ENCODE assay signal across 11 cellular contexts in the genomic region with DNA sequence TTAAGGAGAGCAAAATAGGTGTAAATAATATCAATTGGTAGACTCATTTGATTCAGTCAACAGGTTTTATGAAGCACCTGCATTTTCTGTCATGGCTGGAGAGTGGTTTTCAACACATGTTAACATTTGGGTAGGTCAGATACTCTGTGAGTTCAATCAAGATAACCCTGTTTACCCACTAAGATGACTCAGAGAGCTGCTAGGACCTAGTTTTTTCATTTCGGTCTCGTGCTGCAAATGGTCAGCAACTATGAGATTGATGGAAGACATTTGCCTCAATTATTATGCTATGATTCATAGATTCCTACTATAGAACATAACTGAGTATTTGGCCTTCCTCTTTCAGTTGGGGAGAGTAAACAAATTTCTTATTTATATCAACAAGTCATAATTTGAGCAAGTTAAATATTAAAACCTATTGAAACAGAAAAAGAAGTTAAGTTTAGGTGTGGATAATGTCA.
DNase-seq lines count a peak whose midpoint lies in the region; ATAC-seq, FAIRE-seq and TF ChIP-seq lines count a peak whose summit lies in the region.
"Had no signal": no experiment of that assay in that cellular context is flagged by ENCODE, and none has a peak within 500 bp of the region (broad histone marks: within the 10 kb centered on the region; RNA-seq: fewer than 3 reads in every experiment).

No MANE protein-coding gene starts in this region.

- TF ChIP-seq EP300 in A549 (IDR thresholded peaks at IDR 0.05): no peak

- 3% methylated on average over 2 of the region's 2 CpGs for WGBS in A549 (ENCODE audit: missing lambda C conversion rate)

- POLR2A ChIA-PET in A549 (lab: Yijun Ruan, JAX): no interaction called here

- peaks cover 38% of the 10 kb centered on the region for H3K4me1 ChIP-seq in A549
- H3K4me1 ChIP-seq: BE2C had no signal

- peak overlapping the region; percentile 53 to 63; a peak in 4 of 6 replicates for H3K27ac ChIP-seq in A549

- TF ChIP-seq CTCF in A549 (IDR thresholded peaks at IDR 0.05): no peak
- TF ChIP-seq CTCF in bronchial epithelial cell (IDR thresholded peaks at IDR 0.05; ENCODE audit: insufficient read depth, low read length, severe bottlenecking): no peak

- no peak for TF ChIP-seq POLR2A in A549 (IDR thresholded peaks at IDR 0.05; ENCODE audit: low read length)

- CTCF ChIA-PET in A549 (lab: Yijun Ruan, JAX): no interaction called here

- no peaks in the 10 kb centered on the region for H3K36me3 ChIP-seq in bronchial epithelial cell (ENCODE audit: control insufficient read depth, insufficient read depth, low read length)
- H3K36me3 ChIP-seq: BE2C had no signal

- DNase-seq in A549 (ENCODE audit: low read depth in 1 of 2, low spot score in 1 of 2) (peak; percentile 41 to 64), LoVo (ENCODE audit: low spot score) (peak; percentile 63), bronchial epithelial cell (ENCODE audit: low read depth) (peak; percentile 72), lung microvascular endothelial cell (ENCODE audit: low read depth in 2 of 2) (peak; percentile 34 to 88), midbrain (lab: John Stamatoyannopoulos, UW) (no peak), NCI-H2029 treated with DMSO at 0.1 percent for 48 hours (lab: John Stamatoyannopoulos, UW) (no peak), hypothalamus (lab: John Stamatoyannopoulos, UW) (no peak), inferior parietal cortex (ENCODE audit: extremely low spot score) (no peak)
- DNase-seq: BE2C, NCI-H187 treated with DMSO at 0.1 percent for 48 hours had no signal

- H3K27me3 ChIP-seq in bronchial epithelial cell (ENCODE audit: control insufficient read depth, insufficient read depth, low read length): no peaks in the 10 kb centered on the region
- H3K27me3 ChIP-seq: BE2C had no signal

- peak in 1 of 2 experiments; percentile 75; a peak in 3 of 6 replicates for ATAC-seq in A549

- H3K4me3 ChIP-seq in A549: no peak overlapping the region
- H3K4me3 ChIP-seq in bronchial epithelial cell (ENCODE audit: low read depth, low read length): no peak overlapping the region
- H3K4me3 ChIP-seq: skin epidermis had no signal

- peak overlapping the region; percentile 83 for H3K4me2 ChIP-seq in A549

- H3K9me3 ChIP-seq in A549: no peaks in the 10 kb centered on the region
- H3K9me3 ChIP-seq: BE2C had no signal

- no peak for FAIRE-seq in A549 (lab: Jason Lieb, UNC)
- FAIRE-seq in bronchial epithelial cell (lab: Jason Lieb, UNC): no peak

- TF ChIP-seq RAD21 in A549 (conservative IDR thresholded peaks at IDR 0.05 in 1 of 2, IDR thresholded peaks at IDR 0.05 in 1 of 2): no peak; a peak in 1 of 5 replicates

TF ChIP-seq in A549, 52 proteins besides CTCF, POLR2A, EP300 and RAD21:
- TF ChIP-seq, protein P1, sequence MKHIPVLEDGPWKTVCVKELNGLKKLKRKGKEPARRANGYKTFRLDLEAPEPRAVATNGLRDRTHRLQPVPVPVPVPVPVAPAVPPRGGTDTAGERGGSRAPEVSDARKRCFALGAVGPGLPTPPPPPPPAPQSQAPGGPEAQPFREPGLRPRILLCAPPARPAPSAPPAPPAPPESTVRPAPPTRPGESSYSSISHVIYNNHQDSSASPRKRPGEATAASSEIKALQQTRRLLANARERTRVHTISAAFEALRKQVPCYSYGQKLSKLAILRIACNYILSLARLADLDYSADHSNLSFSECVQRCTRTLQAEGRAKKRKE (CRISPR knock-in tag; IDR thresholded peaks at IDR 0.05; ENCODE audit: low read depth): no peak
- TF ChIP-seq HOXB13 (CRISPR knock-in tag; IDR thresholded peaks at IDR 0.05; ENCODE audit: low read depth): no peak
- TF ChIP-seq HMGXB4 (CRISPR knock-in tag; IDR thresholded peaks at IDR 0.05; ENCODE audit: borderline replicate concordance): no peak
- TF ChIP-seq MAX (IDR thresholded peaks at IDR 0.05): peak; percentile 58; the same call in 1 of the 2 replicates
- peak; percentile 72 for TF ChIP-seq BHLHE40 (IDR thresholded peaks at IDR 0.05; ENCODE audit: low read depth, low read length)
- TF ChIP-seq CEBPB (IDR thresholded peaks at IDR 0.05): 0 out of 4 replicates have a peak, but pooled peaks of 1 of the 2 experiments have one; percentile 16
- TF ChIP-seq PBX3 (IDR thresholded peaks at IDR 0.05): 0 out of 2 replicates have a peak, but pooled peaks have one; percentile 22
- no peak for TF ChIP-seq MAFK (IDR thresholded peaks at IDR 0.05; ENCODE audit: partially characterized antibody)
- TF ChIP-seq GATA3 (IDR thresholded peaks at IDR 0.05; ENCODE audit: borderline replicate concordance): peak; percentile 91
- TF ChIP-seq CHD2 (IDR thresholded peaks at IDR 0.05; ENCODE audit: low read length, partially characterized antibody): no peak
- peak; percentile 71 for TF ChIP-seq FOSL2 (IDR thresholded peaks at IDR 0.05)
- peak; percentile 83 for TF ChIP-seq FOSL2 (CRISPR knock-in tag; IDR thresholded peaks at IDR 0.05)
- no peak for TF ChIP-seq CBX2 (IDR thresholded peaks at IDR 0.05; ENCODE audit: borderline replicate concordance, low read depth)
- no peak for TF ChIP-seq HOXB5 (CRISPR knock-in tag; IDR thresholded peaks at IDR 0.05)
- no peak for TF ChIP-seq EHMT2 (IDR thresholded peaks at IDR 0.05; ENCODE audit: low read depth)
- no peak for TF ChIP-seq RCOR1 (IDR thresholded peaks at IDR 0.05; ENCODE audit: low read depth, low read length)
- no peak for TF ChIP-seq RFX5 (IDR thresholded peaks at IDR 0.05)
- TF ChIP-seq ZFP36 (IDR thresholded peaks at IDR 0.05; ENCODE audit: borderline replicate concordance, partially characterized antibody): no peak
- no peak for TF ChIP-seq ESRRA (IDR thresholded peaks at IDR 0.05; ENCODE audit: borderline replicate concordance, low read length)
- no peak for TF ChIP-seq ZNF302 (CRISPR knock-in tag; IDR thresholded peaks at IDR 0.05)
- no peak for TF ChIP-seq KDM5A (IDR thresholded peaks at IDR 0.05)
- TF ChIP-seq HEYL (CRISPR knock-in tag; IDR thresholded peaks at IDR 0.05): no peak
- TF ChIP-seq SMC3 (IDR thresholded peaks at IDR 0.05): no peak
- no peak for TF ChIP-seq NR3C1 (IDR thresholded peaks at IDR 0.05)
- TF ChIP-seq JUNB (IDR thresholded peaks at IDR 0.05): peak; percentile 80
- no peak for TF ChIP-seq ZC3H11A (IDR thresholded peaks at IDR 0.05)
- no peak for TF ChIP-seq CBX8 (IDR thresholded peaks at IDR 0.05)
- TF ChIP-seq NFE2L2 (conservative IDR thresholded peaks at IDR 0.05; ENCODE audit: low read length): no peak
- no peak for TF ChIP-seq PHF8 (IDR thresholded peaks at IDR 0.05; ENCODE audit: borderline replicate concordance, low read depth)
- TF ChIP-seq, protein P2, sequence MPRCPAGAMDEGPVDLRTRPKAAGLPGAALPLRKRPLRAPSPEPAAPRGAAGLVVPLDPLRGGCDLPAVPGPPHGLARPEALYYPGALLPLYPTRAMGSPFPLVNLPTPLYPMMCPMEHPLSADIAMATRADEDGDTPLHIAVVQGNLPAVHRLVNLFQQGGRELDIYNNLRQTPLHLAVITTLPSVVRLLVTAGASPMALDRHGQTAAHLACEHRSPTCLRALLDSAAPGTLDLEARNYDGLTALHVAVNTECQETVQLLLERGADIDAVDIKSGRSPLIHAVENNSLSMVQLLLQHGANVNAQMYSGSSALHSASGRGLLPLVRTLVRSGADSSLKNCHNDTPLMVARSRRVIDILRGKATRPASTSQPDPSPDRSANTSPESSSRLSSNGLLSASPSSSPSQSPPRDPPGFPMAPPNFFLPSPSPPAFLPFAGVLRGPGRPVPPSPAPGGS (IDR thresholded peaks at IDR 0.05): no peak

Comparison
In these comparisons a context has a peak if more than half of its experiments do, and no peak if none do; other contexts are left out.
1. DNase-seq: peak in A549 (2 of 2), LoVo (single experiment), bronchial epithelial cell (single experiment) and lung microvascular endothelial cell (2 of 2); none in midbrain (single experiment), NCI-H2029 treated with DMSO at 0.1 percent for 48 hours (single experiment), hypothalamus (0 of 51) and inferior parietal cortex (single experiment).